Comparison of ENCODE assay signal across 8 cellular contexts in genomic region chr7:2864204-2864985, GRCh38. TPM values are rescaled to one million over a fixed set of nuclear protein-coding genes. Genes with fewer than 3 reads are reported as not detected.
A peak's percentile ranks its signal among the peaks of the same experiment; 100 is the strongest.
DNase-seq lines count a peak whose midpoint lies in the region; ATAC-seq and TF ChIP-seq lines count a peak whose summit lies in the region.

No MANE protein-coding gene starts in this region.

- ATAC-seq in GM23338 (no peak), foreskin keratinocyte (no peak), GM21526 (IDR thresholded peaks at IDR 0.05; ENCODE audit: low FRiP score, unreplicated experiment) (no peak), HG03175 (IDR thresholded peaks at IDR 0.05; ENCODE audit: unreplicated experiment) (no peak)
- no peak for ATAC-seq in activated CD8-positive, alpha-beta T cell treated with anti-CD3 and anti-CD28 coated beads for 36 hours

- H3K4me1 ChIP-seq in GM23338 (ENCODE audit: insufficient read depth), result peaks cover 13% of the 10 kb centered on the region; the same call in 1 of the 2 replicates
- H3K4me1 ChIP-seq in foreskin keratinocyte, result peaks cover 12% of the 10 kb centered on the region
- H3K4me1 ChIP-seq in smooth muscle cell (ENCODE audit: low read depth), result no peaks in the 10 kb centered on the region

- H3F3A ChIP-seq in GM23338 (replicated peaks; ENCODE audit: low read depth) (0 out of 2 replicates have a peak, but pooled peaks cover 7% of the 10 kb centered on the region), smooth muscle cell (ENCODE audit: low read depth) (peaks cover 12% of the 10 kb centered on the region)

- H3K27ac ChIP-seq in GM23338 (ENCODE audit: low read depth) (peak overlapping the region; percentile 64), foreskin keratinocyte (peak overlapping the region; percentile 60), smooth muscle cell (ENCODE audit: low read depth) (peak overlapping the region; percentile 99)

- H3K27me3 ChIP-seq in GM23338 (ENCODE audit: insufficient read depth), result no peaks in the 10 kb centered on the region
- no peaks in the 10 kb centered on the region for H3K27me3 ChIP-seq in foreskin keratinocyte
- no peaks in the 10 kb centered on the region for H3K27me3 ChIP-seq in smooth muscle cell (ENCODE audit: low read depth)

- no peak overlapping the region for H3K4me3 Mint-ChIP-seq in GM23338
- H3K4me3 Mint-ChIP-seq in activated CD8-positive, alpha-beta T cell treated with anti-CD3 and anti-CD28 coated beads for 36 hours, result peak overlapping the region; percentile 71
- no peak overlapping the region for H3K4me3 Mint-ChIP-seq in glutamatergic neuron (ENCODE audit: unreplicated experiment)

- DNase-seq in GM23338 (ENCODE audit: low spot score) (no peak), foreskin keratinocyte (peak in 1 of 2 donors; percentile 33), smooth muscle cell (lab: John Stamatoyannopoulos, UW; ENCODE audit: unreplicated experiment) (no peak), midbrain (lab: John Stamatoyannopoulos, UW) (no peak), glutamatergic neuron (no peak)
- DNase-seq in activated CD8-positive, alpha-beta T cell treated with anti-CD3 and anti-CD28 coated beads for 36 hours, result no peak

- H3K4me1 Mint-ChIP-seq in GM23338 (peaks cover 14% of the 10 kb centered on the region), glutamatergic neuron (ENCODE audit: low read depth, unreplicated experiment) (peaks cover 6% of the 10 kb centered on the region)
- H3K4me1 Mint-ChIP-seq in activated CD8-positive, alpha-beta T cell treated with anti-CD3 and anti-CD28 coated beads for 36 hours (ENCODE audit: low read depth), result peaks cover 30% of the 10 kb centered on the region

- H2AFZ ChIP-seq in GM23338 (peak overlapping the region; percentile 95), smooth muscle cell (ENCODE audit: low read depth) (peak overlapping the region; percentile 86)

- H4K20me1 ChIP-seq in GM23338 (replicated peaks; ENCODE audit: insufficient read depth) (no peaks in the 10 kb centered on the region), smooth muscle cell (ENCODE audit: low read depth) (no peaks in the 10 kb centered on the region)

- H3K9ac ChIP-seq in smooth muscle cell (ENCODE audit: low read depth), result peak overlapping the region; percentile 86

- H3K9me2 ChIP-seq in GM23338 (ENCODE audit: insufficient read depth), result no peaks in the 10 kb centered on the region

- H3K4me3 ChIP-seq in GM23338 (no peak overlapping the region), smooth muscle cell (peak overlapping the region; percentile 22)

- H3K79me2 ChIP-seq in GM23338 (replicated peaks; ENCODE audit: insufficient read depth) (no peaks in the 10 kb centered on the region), smooth muscle cell (ENCODE audit: low read depth) (no peaks in the 10 kb centered on the region)

- H3K36me3 ChIP-seq in GM23338 (ENCODE audit: insufficient read depth) (no peaks in the 10 kb centered on the region), smooth muscle cell (ENCODE audit: low read depth) (no peaks in the 10 kb centered on the region)

- POLR2A ChIA-PET in activated CD8-positive, alpha-beta T cell treated with anti-CD3 and anti-CD28 coated beads for 36 hours (lab: Charles Lee), result interaction anchor here (1.0 to 1.1 kb wide), 2 partner anchors 46 to 140 kb away, joined by 3 read pairs; no protein-coding TSS in a partner anchor

- 94% methylated on average over 12 of the region's 12 CpGs for WGBS in smooth muscle cell (ENCODE audit: low lambda C conversion rate)

- H3K27me3 Mint-ChIP-seq in GM23338 (ENCODE audit: insufficient read depth, low read depth, poor library complexity) (peaks cover 7% of the 10 kb centered on the region), glutamatergic neuron (ENCODE audit: unreplicated experiment) (no peaks in the 10 kb centered on the region)
- no peaks in the 10 kb centered on the region for H3K27me3 Mint-ChIP-seq in activated CD8-positive, alpha-beta T cell treated with anti-CD3 and anti-CD28 coated beads for 36 hours

- H3K36me3 Mint-ChIP-seq in GM23338 (ENCODE audit: low read depth), result no peaks in the 10 kb centered on the region
- H3K36me3 Mint-ChIP-seq in activated CD8-positive, alpha-beta T cell treated with anti-CD3 and anti-CD28 coated beads for 36 hours (ENCODE audit: low read depth), result no peaks in the 10 kb centered on the region
- H3K36me3 Mint-ChIP-seq in glutamatergic neuron (ENCODE audit: unreplicated experiment), result no peaks in the 10 kb centered on the region

- no peaks in the 10 kb centered on the region for H3K9me3 ChIP-seq in smooth muscle cell (replicated peaks; ENCODE audit: low read depth)

- intact Hi-C loops in activated CD8-positive, alpha-beta T cell treated with anti-CD3 and anti-CD28 coated beads for 36 hours (cut with micrococcal nuclease), result loop anchor here (10.0 kb wide), 1 partner anchor 200 kb away; no protein-coding TSS in a partner anchor

- H3K9me3 Mint-ChIP-seq in GM23338 (no peaks in the 10 kb centered on the region), glutamatergic neuron (ENCODE audit: unreplicated experiment) (peaks cover 1% of the 10 kb centered on the region)
- H3K9me3 Mint-ChIP-seq in activated CD8-positive, alpha-beta T cell treated with anti-CD3 and anti-CD28 coated beads for 36 hours, result no peaks in the 10 kb centered on the region

- H3K4me2 ChIP-seq in GM23338, result no peak overlapping the region
- peak overlapping the region; percentile 77 for H3K4me2 ChIP-seq in smooth muscle cell

- TF ChIP-seq CTCF in GM23338 (conservative IDR thresholded peaks at IDR 0.05; ENCODE audit: low read depth in 2 of 2) (no peak), foreskin keratinocyte (conservative IDR thresholded peaks at IDR 0.05) (no peak), smooth muscle cell (IDR thresholded peaks at IDR 0.05; ENCODE audit: borderline replicate concordance, insufficient read depth, poor library complexity, severe bottlenecking) (no peak), glutamatergic neuron (IDR thresholded peaks at IDR 0.05; ENCODE audit: partially characterized antibody, unreplicated experiment) (no peak)
- TF ChIP-seq CTCF in activated CD8-positive, alpha-beta T cell treated with anti-CD3 and anti-CD28 coated beads for 36 hours (IDR thresholded peaks at IDR 0.05), result no peak

- CTCF ChIA-PET in activated CD8-positive, alpha-beta T cell treated with anti-CD3 and anti-CD28 coated beads for 36 hours (lab: Charles Lee), result interaction anchor here (0.6 to 3.2 kb wide), 37 partner anchors 13 to 1032 kb away, joined by 3 to 24 read pairs (median 4); no protein-coding TSS in a partner anchor

- no peak overlapping the region for H3K27ac Mint-ChIP-seq in GM23338
- H3K27ac Mint-ChIP-seq in activated CD8-positive, alpha-beta T cell treated with anti-CD3 and anti-CD28 coated beads for 36 hours, result peak overlapping the region; percentile 96
- H3K27ac Mint-ChIP-seq in glutamatergic neuron (ENCODE audit: unreplicated experiment), result no peak overlapping the region

TF ChIP-seq in GM23338, 12 proteins besides CTCF, POLR2A, EP300 and RAD21 (continues in another document):
- TF ChIP-seq JUNB (IDR thresholded peaks at IDR 0.05; ENCODE audit: unreplicated experiment) (no peak), ZNF331 (CRISPR knock-in tag; IDR thresholded peaks at IDR 0.05; ENCODE audit: low read depth) (no peak), ZNF114 (CRISPR knock-in tag; IDR thresholded peaks at IDR 0.05) (no peak), NANOG (IDR thresholded peaks at IDR 0.05; ENCODE audit: borderline replicate concordance) (no peak), CREB1 (CRISPR knock-in tag; IDR thresholded peaks at IDR 0.05; ENCODE audit: low read depth) (no peak)

RNA-seq across cellular contexts. Expression of gene GNA12, which starts 20.3 kb away (rescaled TPM):
- 87.7 and 99.8 TPM in 2 replicates for total RNA-seq in GM23338 (2014; rRNA removed; shearing (Covaris generic))
- polyA plus RNA-seq in GM23338 (2016; fragmentation: Nextera tagmentation; extraction: Ambion mirVana) (24.0 and 25.2 TPM in 2 replicates), foreskin keratinocyte (20.2 and 22.5 TPM in 2 replicates), smooth muscle cell (34.7 and 41.2 TPM in 2 replicates)
- 10 to 100 TPM; 21.0 to 21.1 TPM for total RNA-seq in activated CD8-positive, alpha-beta T cell treated with anti-CD3 and anti-CD28 coated beads for 36 hours
- total RNA-seq in foreskin keratinocyte (25.1 and 27.7 TPM in 2 replicates), smooth muscle cell (20.3 and 32.9 TPM in 2 replicates), glutamatergic neuron (ENCODE audit: unreplicated experiment) (66.2 TPM)
